In genomic region chr4:150781108-150781663, GRCh38 we compare ENCODE assay signal across 16 cellular contexts.
A peak's percentile ranks its signal among the peaks of the same experiment; 100 is the strongest.
DNase-seq lines count a peak whose midpoint lies in the region; ATAC-seq and TF ChIP-seq lines count a peak whose summit lies in the region.
"Had no signal": no experiment of that assay in that cellular context is flagged by ENCODE, and none has a peak within 500 bp of the region (broad histone marks: within the 10 kb centered on the region; RNA-seq: fewer than 3 reads in every experiment).

No MANE protein-coding gene starts in this region.

- H3K36me3 ChIP-seq in heart right ventricle, result no peaks in the 10 kb centered on the region
- H3K36me3 ChIP-seq in effector memory CD4-positive, alpha-beta T cell (ENCODE audit: control insufficient read depth, insufficient read depth, low read length), result no peaks in the 10 kb centered on the region
- H3K36me3 ChIP-seq in testis (ENCODE audit: low read depth, missing control alignments), result no peaks in the 10 kb centered on the region

- ATAC-seq in heart right ventricle (peak in 7 of 8 donors; percentile 44 to 88 (median 77)), left cardiac atrium (no peak), left ventricle myocardium superior (peak; percentile 97)

- DNase-seq in heart right ventricle, result peak; percentile 13
- no peak for DNase-seq in left cardiac atrium
- DNase-seq in NCI-H82 (lab: John Stamatoyannopoulos, UW), result peak; percentile 81
- peak; percentile 48 for DNase-seq in left ventricle myocardium superior
- DNase-seq in effector memory CD4-positive, alpha-beta T cell, result no peak
- DNase-seq in GM19240 (ENCODE audit: insufficient read length, low spot score), result no peak
- no peak for DNase-seq in testis
- DNase-seq: EL, KG1, NCI-H1092 treated with DMSO at 0.1 percent for 48 hours, NCI-H146, NCI-H2029, NCI-H2227 treated with DMSO at 0.1 percent for 48 hours, NCI-H524, OCI-M1 had no signal

- H3K9me3 ChIP-seq in heart right ventricle (no peaks in the 10 kb centered on the region), testis (no peaks in the 10 kb centered on the region)
- H3K9me3 ChIP-seq in effector memory CD4-positive, alpha-beta T cell (ENCODE audit: control insufficient read depth, low read length), result no peaks in the 10 kb centered on the region

- no peak overlapping the region for H3K4me3 ChIP-seq in heart right ventricle
- no peak overlapping the region for H3K4me3 ChIP-seq in effector memory CD4-positive, alpha-beta T cell (ENCODE audit: insufficient read depth, low read depth, low read length, poor library complexity, severe bottlenecking)
- H3K4me3 ChIP-seq in testis, result no peak overlapping the region
- H3K4me3 ChIP-seq: SK-N-MC had no signal

- TF ChIP-seq POLR2A in testis (IDR thresholded peaks at IDR 0.05), result no peak

- H3K27ac ChIP-seq in heart right ventricle (no peak overlapping the region), testis (no peak overlapping the region)
- no peak overlapping the region for H3K27ac ChIP-seq in effector memory CD4-positive, alpha-beta T cell (ENCODE audit: insufficient read depth, low read length, poor library complexity, severe bottlenecking)
- H3K27ac ChIP-seq: SK-N-MC had no signal

- no peaks in the 10 kb centered on the region for H3K27me3 ChIP-seq in heart right ventricle
- no peaks in the 10 kb centered on the region for H3K27me3 ChIP-seq in effector memory CD4-positive, alpha-beta T cell (replicated peaks; ENCODE audit: control insufficient read depth, insufficient read depth, low read length, poor library complexity, severe bottlenecking)
- no peaks in the 10 kb centered on the region for H3K27me3 ChIP-seq in testis

- no peak for TF ChIP-seq CTCF in heart right ventricle (IDR thresholded peaks at IDR 0.05)
- no peak for TF ChIP-seq CTCF in testis (IDR thresholded peaks at IDR 0.05)

- intact Hi-C loops in heart right ventricle (cut with DNase I), result no loop called here
- intact Hi-C loops in left cardiac atrium (cut with DNase I), result no loop called here
- intact Hi-C loops in left ventricle myocardium superior (cut with micrococcal nuclease), result no loop called here
- intact Hi-C loops in testis (cut with DNase I; ENCODE audit: low total_unique reads), result no loop called here

- H3K4me1 ChIP-seq in heart right ventricle (peaks cover 0 to 19% (median 10%) of the 10 kb centered on the region in 9 donors), testis (no peaks in the 10 kb centered on the region)
- no peaks in the 10 kb centered on the region for H3K4me1 ChIP-seq in effector memory CD4-positive, alpha-beta T cell (ENCODE audit: control insufficient read depth, insufficient read depth, low read length, poor library complexity, severe bottlenecking)

- 82% methylated on average over 12 of the region's 12 CpGs for WGBS in heart right ventricle, 2 donors
- 93 to 99% methylated on average over 12 of the region's 12 CpGs for WGBS in testis, 2 donors

Comparison
In these comparisons a context has a peak if more than half of its experiments do, and no peak if none do; other contexts are left out.
1. ATAC-seq: peak in heart right ventricle (7 of 8) and left ventricle myocardium superior (single experiment); none in left cardiac atrium (0 of 2).
2. DNase-seq: peak in heart right ventricle (2 of 2), NCI-H82 (single experiment) and left ventricle myocardium superior (single experiment); none in left cardiac atrium (single experiment), effector memory CD4-positive, alpha-beta T cell (0 of 3), GM19240 (single experiment) and testis (single experiment).